In genomic region chr18:43596106-43596712, GRCh38 we compare ENCODE assay signal across 8 cellular contexts.
A peak's percentile ranks its signal among the peaks of the same experiment; 100 is the strongest.
DNase-seq lines count a peak whose midpoint lies in the region; ATAC-seq, FAIRE-seq and TF ChIP-seq lines count a peak whose summit lies in the region.

No MANE protein-coding gene starts in this region.

- DNase-seq in DMS53 treated with DMSO at 0.1 percent for 48 hours (lab: John Stamatoyannopoulos, UW; ENCODE audit: unreplicated experiment): peak; percentile 71
- DNase-seq in HuH-7.5 (ENCODE audit: low spot score): peak; percentile 6
- peak; percentile 40 for DNase-seq in RCC 7860 (ENCODE audit: low spot score)
- peak; percentile 44 for DNase-seq in fibroblast of the aortic adventitia (ENCODE audit: low read depth)
- peak; percentile 9 for DNase-seq in stromal cell of bone marrow (ENCODE audit: low read depth)
- no peak for DNase-seq in omental fat pad (ENCODE audit: low spot score)
- DNase-seq in stimulated activated CD4-positive, alpha-beta T cell treated with anti-CD3 and anti-CD28 coated beads, Interleukin-2, amount 100 ng/mL, for 48 hours: no peak

- FAIRE-seq in RCC 7860 (lab: Jason Lieb, UNC): peak; percentile 48

- TF ChIP-seq CTCF in fibroblast of the aortic adventitia (IDR thresholded peaks at IDR 0.05; ENCODE audit: insufficient read depth, low read length): peak; percentile 62
- no peak for TF ChIP-seq CTCF in omental fat pad (IDR thresholded peaks at IDR 0.05)

- ATAC-seq in GM21515 (IDR thresholded peaks at IDR 0.05; ENCODE audit: unreplicated experiment): peak; percentile 85
- ATAC-seq in omental fat pad (ENCODE audit: low FRiP score): no peak

- no peak overlapping the region for H3K4me3 ChIP-seq in fibroblast of the aortic adventitia (ENCODE audit: low read depth, low read length)

Comparison
In these comparisons a context has a peak if more than half of its experiments do, and no peak if none do; other contexts are left out.
1. DNase-seq: peak in DMS53 treated with DMSO at 0.1 percent for 48 hours (single experiment), HuH-7.5 (single experiment), RCC 7860 (single experiment), fibroblast of the aortic adventitia (single experiment) and stromal cell of bone marrow (single experiment); none in omental fat pad (single experiment) and stimulated activated CD4-positive, alpha-beta T cell treated with anti-CD3 and anti-CD28 coated beads, Interleukin-2, amount 100 ng/mL, for 48 hours (0 of 2).